ENCODE assay signal across 8 cellular contexts in genomic region chr1:201511925-201512539, GRCh38. TPM values are rescaled to one million over a fixed set of nuclear protein-coding genes. Genes with fewer than 3 reads are reported as not detected.
A peak's percentile ranks its signal among the peaks of the same experiment; 100 is the strongest.
DNase-seq lines count a peak whose midpoint lies in the region; ATAC-seq lines count a peak whose summit lies in the region.

No MANE protein-coding gene starts in this region.

- peaks cover 12 to 22% of the 10 kb centered on the region in 2 donors for H3K4me1 ChIP-seq in muscle layer of duodenum (ENCODE audit: control insufficient read depth in 1 of 2, insufficient read depth in 2 of 2, low read length in 2 of 2)

- H3K9me3 Mint-ChIP-seq in dendritic cell treated with granulocyte-macrophage colony-stimulating factor and Interleukin-4, amounts not matched to agents 40 ng/mL and 50 ng/mL, for 4 days, result no peaks in the 10 kb centered on the region
- no peaks in the 10 kb centered on the region for H3K9me3 Mint-ChIP-seq in stimulated activated naive B cell treated with anti-CD40 and anti-IgM and Interleukin-4, amounts not matched to agents 10 μg/mL and 1 μg/mL and 100 μg/mL, for 72 hours

- intact Hi-C loops in dendritic cell treated with granulocyte-macrophage colony-stimulating factor and Interleukin-4, amounts not matched to agents 40 ng/mL and 50 ng/mL, for 4 days (cut with micrococcal nuclease), result no loop called here

- peak overlapping the region; percentile 79 for H3K27ac Mint-ChIP-seq in dendritic cell treated with granulocyte-macrophage colony-stimulating factor and Interleukin-4, amounts not matched to agents 40 ng/mL and 50 ng/mL, for 4 days
- H3K27ac Mint-ChIP-seq in stimulated activated naive B cell treated with anti-CD40 and anti-IgM and Interleukin-4, amounts not matched to agents 10 μg/mL and 1 μg/mL and 100 μg/mL, for 72 hours, result no peak overlapping the region

- no peak overlapping the region for H3K4me3 Mint-ChIP-seq in dendritic cell treated with granulocyte-macrophage colony-stimulating factor and Interleukin-4, amounts not matched to agents 40 ng/mL and 50 ng/mL, for 4 days
- no peak overlapping the region for H3K4me3 Mint-ChIP-seq in stimulated activated naive B cell treated with anti-CD40 and anti-IgM and Interleukin-4, amounts not matched to agents 10 μg/mL and 1 μg/mL and 100 μg/mL, for 72 hours

- H3K36me3 ChIP-seq in muscle layer of duodenum (ENCODE audit: control insufficient read depth in 1 of 2, insufficient read depth in 2 of 2, low read length in 2 of 2), result no peaks in the 10 kb centered on the region

- peak overlapping the region; percentile 5 for H3K27ac ChIP-seq in muscle layer of duodenum (ENCODE audit: low read length)

- no peaks in the 10 kb centered on the region for H3K27me3 ChIP-seq in muscle layer of duodenum (ENCODE audit: low read depth, low read length)

- peaks cover 39% of the 10 kb centered on the region for H3K4me1 Mint-ChIP-seq in dendritic cell treated with granulocyte-macrophage colony-stimulating factor and Interleukin-4, amounts not matched to agents 40 ng/mL and 50 ng/mL, for 4 days (ENCODE audit: low read depth)
- H3K4me1 Mint-ChIP-seq in stimulated activated naive B cell treated with anti-CD40 and anti-IgM and Interleukin-4, amounts not matched to agents 10 μg/mL and 1 μg/mL and 100 μg/mL, for 72 hours, result peaks cover 18 to 19% of the 10 kb centered on the region in 2 donors

- H3K36me3 Mint-ChIP-seq in dendritic cell treated with granulocyte-macrophage colony-stimulating factor and Interleukin-4, amounts not matched to agents 40 ng/mL and 50 ng/mL, for 4 days (ENCODE audit: low read depth), result peaks cover 22% of the 10 kb centered on the region
- H3K36me3 Mint-ChIP-seq in stimulated activated naive B cell treated with anti-CD40 and anti-IgM and Interleukin-4, amounts not matched to agents 10 μg/mL and 1 μg/mL and 100 μg/mL, for 72 hours, result peaks cover 3 to 16% of the 10 kb centered on the region in 2 donors

- H3K9me3 ChIP-seq in muscle layer of duodenum (ENCODE audit: control insufficient read depth in 1 of 2, low read length in 2 of 2), result no peaks in the 10 kb centered on the region

- peak; percentile 42 for ATAC-seq in GM18502 (IDR thresholded peaks at IDR 0.05; ENCODE audit: poor library complexity, unreplicated experiment)
- no peak for ATAC-seq in HG03139 (IDR thresholded peaks at IDR 0.05; ENCODE audit: unreplicated experiment)
- no peak for ATAC-seq in HG02973 (IDR thresholded peaks at IDR 0.05; ENCODE audit: unreplicated experiment)
- ATAC-seq in GM18511 (IDR thresholded peaks at IDR 0.05; ENCODE audit: unreplicated experiment), result no peak
- no peak for ATAC-seq in stimulated activated naive B cell treated with anti-CD40 and anti-IgM and Interleukin-4, amounts not matched to agents 10 μg/mL and 1 μg/mL and 100 μg/mL, for 72 hours (replicated peaks)

- peak; percentile 38 for DNase-seq in M059J (ENCODE audit: low read depth)
- no peak for DNase-seq in stimulated activated naive B cell treated with anti-CD40 and anti-IgM and Interleukin-4, amounts not matched to agents 10 μg/mL and 1 μg/mL and 100 μg/mL, for 72 hours

- H3K27me3 Mint-ChIP-seq in dendritic cell treated with granulocyte-macrophage colony-stimulating factor and Interleukin-4, amounts not matched to agents 40 ng/mL and 50 ng/mL, for 4 days, result no peaks in the 10 kb centered on the region
- H3K27me3 Mint-ChIP-seq in stimulated activated naive B cell treated with anti-CD40 and anti-IgM and Interleukin-4, amounts not matched to agents 10 μg/mL and 1 μg/mL and 100 μg/mL, for 72 hours, result no peaks in the 10 kb centered on the region

- no peak overlapping the region for H3K4me3 ChIP-seq in muscle layer of duodenum (ENCODE audit: low read depth in 1 of 2, low read length in 2 of 2)

RNA-seq across cellular contexts. Expression of gene CSRP1, which starts 5.1 kb away (rescaled TPM):
- 565 and 854 TPM in 2 replicates for total RNA-seq in M059J (2014; rRNA removed; shearing (Covaris generic))

RNA-seq across cellular contexts. Expression of gene NAV1, which starts 26.9 kb away (rescaled TPM):
- total RNA-seq in M059J (2014; rRNA removed; shearing (Covaris generic)), result 16.3 and 43.1 TPM in 2 replicates

RNA-seq across cellular contexts. Expression of gene PHLDA3, which starts 43.0 kb away (rescaled TPM):
- 7.6 and 17.3 TPM in 2 replicates for total RNA-seq in M059J (2014; rRNA removed; shearing (Covaris generic))
